In the genomic region with DNA sequence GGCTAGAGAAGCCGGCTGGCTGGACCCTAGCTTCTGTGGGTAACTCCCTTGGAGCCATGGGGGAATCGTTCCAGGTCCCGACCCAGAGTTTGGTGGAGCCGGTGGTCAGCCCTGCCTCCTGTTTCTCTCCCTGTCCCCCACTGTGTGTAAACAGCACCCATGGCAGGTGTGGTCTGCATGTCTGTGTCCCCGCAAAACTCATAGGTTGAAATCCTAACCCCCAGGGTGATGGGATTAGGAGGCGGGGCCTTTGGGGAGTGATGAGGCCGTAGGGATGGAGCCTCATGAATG, we compare ENCODE assay signal across 26 cellular contexts.
"Had no signal": no experiment of that assay in that cellular context is flagged by ENCODE, and none has a peak within 500 bp of the region (broad histone marks: within the 10 kb centered on the region; RNA-seq: fewer than 3 reads in every experiment).

No MANE protein-coding gene starts in this region.

- H3K9me3 Mint-ChIP-seq: mesothelial cell of epicardium; natural killer cell; nephron progenitor cell; neural progenitor cell; stimulated activated naive CD8-positive, alpha-beta T cell treated with anti-CD3 and anti-CD28 coated beads, Interleukin-15, Interleukin-2, amounts not matched to agents 100 ng/mL and 50 ng/mL, for 24 hours had no signal

- H2AFZ ChIP-seq: neural progenitor cell had no signal

- H3K27me3 ChIP-seq: neural progenitor cell, ovary, tibial nerve, upper lobe of left lung had no signal

- ATAC-seq: left colon; left lung; lower lobe of right lung; natural killer cell; right cardiac atrium; sciatic nerve; stimulated activated naive B cell treated with anti-CD40 and anti-IgM and Interleukin-4, amounts not matched to agents 10 μg/mL and 1 μg/mL and 100 μg/mL, for 72 hours had no signal

- H3K36me3 ChIP-seq: left lung, lower lobe of right lung, neural progenitor cell, ovary, tibial nerve, upper lobe of left lung had no signal

- H3K4me3 ChIP-seq: left lung, lower lobe of right lung, neural progenitor cell, ovary, skin epidermis, tibial nerve, upper lobe of left lung had no signal

- DNase-seq: hypothalamus; immature natural killer cell; kidney; left colon; lower lobe of right lung; mammary epithelial cell; mesenchymal stem cell; naive B cell; natural killer cell; nephron progenitor cell; ovary; right cardiac atrium; stimulated activated CD4-positive, alpha-beta T cell treated with anti-CD3 and anti-CD28 coated beads, Interleukin-12 subunit alpha, Interleukin-12 subunit beta, amount 100 ng/mL, for 4 hours; stimulated activated CD4-positive, alpha-beta T cell treated with anti-CD3 and anti-CD28 coated beads, Interleukin-15, amount 100 ng/mL, for 24 hours; stimulated activated CD4-positive, alpha-beta T cell treated with anti-CD3 and anti-CD28 coated beads, Interleukin-2, amount 100 ng/mL, for 24 hours; stimulated activated CD4-positive, alpha-beta T cell treated with anti-CD3 and anti-CD28 coated beads, Interleukin-4, amount 100 ng/mL, for 1 hour; stimulated activated naive B cell treated with anti-CD40 and anti-IgM and Interleukin-4, amounts not matched to agents 10 μg/mL and 1 μg/mL and 100 μg/mL, for 72 hours; substantia nigra; upper lobe of left lung had no signal

- H3K27ac Mint-ChIP-seq: immature natural killer cell; mesothelial cell of epicardium; natural killer cell; nephron progenitor cell; stimulated activated naive CD8-positive, alpha-beta T cell treated with anti-CD3 and anti-CD28 coated beads, Interleukin-15, Interleukin-2, amounts not matched to agents 100 ng/mL and 50 ng/mL, for 24 hours had no signal

- H3K4me3 Mint-ChIP-seq: immature natural killer cell; mesothelial cell of epicardium; naive B cell; natural killer cell; nephron progenitor cell; neural progenitor cell; stimulated activated naive B cell treated with anti-CD40 and anti-IgM and Interleukin-4, amounts not matched to agents 10 μg/mL and 1 μg/mL and 100 μg/mL, for 72 hours; stimulated activated naive CD8-positive, alpha-beta T cell treated with anti-CD3 and anti-CD28 coated beads, Interleukin-15, Interleukin-2, amounts not matched to agents 100 ng/mL and 50 ng/mL, for 24 hours had no signal

- H3K27ac ChIP-seq: left lung, lower lobe of right lung, neural progenitor cell, ovary, skin epidermis, tibial nerve, upper lobe of left lung had no signal

- H3K4me2 ChIP-seq: neural progenitor cell had no signal

- H3K4me1 Mint-ChIP-seq: mesothelial cell of epicardium, neural progenitor cell had no signal

- H3K4me1 ChIP-seq: left lung, lower lobe of right lung, neural progenitor cell, tibial nerve, upper lobe of left lung had no signal

- H3K9ac ChIP-seq: neural progenitor cell had no signal

- H3K9me3 ChIP-seq: left lung, lower lobe of right lung, ovary, upper lobe of left lung had no signal
